In genomic region chr11:17526931-17527660, GRCh38 we compare ENCODE assay signal across 1 cellular context.
TF ChIP-seq lines count a peak whose summit lies in the region.

No MANE protein-coding gene starts in this region.

TF ChIP-seq in H1, 55 proteins besides CTCF, POLR2A, EP300 and RAD21 (continued from another document):
- TF ChIP-seq ATF3 (IDR thresholded peaks at IDR 0.05; ENCODE audit: insufficient read depth, low read depth, low read length) (no peak), HDAC6 (IDR thresholded peaks at IDR 0.05; ENCODE audit: low read depth, low read length) (no peak), ATF2 (IDR thresholded peaks at IDR 0.05; ENCODE audit: low read length) (no peak), CHD7 (IDR thresholded peaks at IDR 0.05; ENCODE audit: insufficient replicate concordance, low read length) (no peak), POU5F1 (IDR thresholded peaks at IDR 0.05; ENCODE audit: low read depth, low read length) (no peak), RFX5 (IDR thresholded peaks at IDR 0.05; ENCODE audit: borderline replicate concordance, low read depth, low read length) (no peak), BRCA1 (IDR thresholded peaks at IDR 0.05; ENCODE audit: low read depth, low read length) (no peak), TCF12 (IDR thresholded peaks at IDR 0.05; ENCODE audit: low read depth, low read length) (no peak), EGR1 (IDR thresholded peaks at IDR 0.05; ENCODE audit: borderline replicate concordance, low read depth, low read length) (no peak), SIX5 (IDR thresholded peaks at IDR 0.05; ENCODE audit: low read depth, low read length) (no peak), KDM4A (IDR thresholded peaks at IDR 0.05; ENCODE audit: low read depth, low read length, severe bottlenecking) (no peak), NANOG (IDR thresholded peaks at IDR 0.05; ENCODE audit: insufficient read depth, low read depth, low read length, poor library complexity, severe bottlenecking) (no peak)
TF ChIP-seq in H1: peak in this region for 0.
